In genomic region chr18:51857989-51858388, GRCh38 we compare ENCODE assay signal across 22 cellular contexts.
DNase-seq lines count a peak whose midpoint lies in the region; ATAC-seq, FAIRE-seq and TF ChIP-seq lines count a peak whose summit lies in the region.
"Had no signal": no experiment of that assay in that cellular context is flagged by ENCODE, and none has a peak within 500 bp of the region (broad histone marks: within the 10 kb centered on the region; RNA-seq: fewer than 3 reads in every experiment).

No MANE protein-coding gene starts in this region.

- dilution Hi-C loops in mammary epithelial cell (cut with HindIII; ENCODE audit: low sequenced_read_pairs): no loop called here

- H3K9me3 ChIP-seq in HepG2 (ENCODE audit: low read length) (peaks cover 73% of the 10 kb centered on the region), mammary epithelial cell (replicated peaks; ENCODE audit: insufficient read depth, low read length) (no peaks in the 10 kb centered on the region), gastroesophageal sphincter (no peaks in the 10 kb centered on the region)
- H3K9me3 ChIP-seq: BLaER1 treated with 17β-estradiol and CSF1 and Interleukin-3, amounts not matched to agents 10 nM and 100 nM; Caco-2; SK-N-SH had no signal

- no peaks in the 10 kb centered on the region for H4K20me1 ChIP-seq in HepG2 (ENCODE audit: insufficient read depth, low read length)
- H4K20me1 ChIP-seq in mammary epithelial cell (ENCODE audit: insufficient read depth, low read length): no peaks in the 10 kb centered on the region
- H4K20me1 ChIP-seq: BLaER1 treated with 17β-estradiol and CSF1 and Interleukin-3, amounts not matched to agents 10 nM and 100 nM had no signal

- ATAC-seq in HepG2 (no peak), gastroesophageal sphincter (no peak)
- ATAC-seq: HCT116 had no signal

- no peak overlapping the region for H3K4me2 ChIP-seq in HepG2 (ENCODE audit: low read depth, low read length)
- no peak overlapping the region for H3K4me2 ChIP-seq in mammary epithelial cell (ENCODE audit: insufficient read depth, low read depth, low read length)
- H3K4me2 ChIP-seq: SK-N-SH had no signal

- FAIRE-seq in HepG2 (lab: Jason Lieb, UNC): no peak
- FAIRE-seq: H1 had no signal

- H3K9ac ChIP-seq in HepG2 (ENCODE audit: insufficient read depth, low read depth, low read length) (no peak overlapping the region), mammary epithelial cell (ENCODE audit: insufficient read depth, low read length) (no peak overlapping the region)
- H3K9ac ChIP-seq: BLaER1 treated with 17β-estradiol and CSF1 and Interleukin-3, amounts not matched to agents 10 nM and 100 nM; SK-N-SH had no signal

- H3K27ac ChIP-seq in HepG2 (ENCODE audit: extremely low read length, insufficient read depth, low read length) (no peak overlapping the region), mammary epithelial cell (ENCODE audit: insufficient read depth, low read depth, low read length) (no peak overlapping the region), gastroesophageal sphincter (no peak overlapping the region)
- H3K27ac ChIP-seq: BLaER1 treated with 17β-estradiol and CSF1 and Interleukin-3, amounts not matched to agents 10 nM and 100 nM; RWPE1 had no signal

- WGBS in HepG2 (ENCODE audit: low lambda C conversion rate): 0% methylated on average over 5 of the region's 5 CpGs
- WGBS in mammary epithelial cell (ENCODE audit: low coverage, missing lambda C conversion rate): 28% methylated on average over 5 of the region's 5 CpGs
- WGBS in gastroesophageal sphincter (ENCODE audit: low coverage in 1 of 2), 2 donors: 26 to 43% methylated on average over 4 to 5 of the region's 5 CpGs

- H2AFZ ChIP-seq in HepG2 (ENCODE audit: low read length) (no peak overlapping the region), mammary epithelial cell (ENCODE audit: low read depth, low read length) (no peak overlapping the region)

- POLR2A ChIA-PET in HepG2 (lab: Yijun Ruan, JAX): no interaction called here

- H3K36me3 ChIP-seq in HepG2 (replicated peaks in 1 of 2; ENCODE audit: control insufficient read depth in 1 of 2, insufficient read depth in 2 of 2, low read length in 2 of 2): no peaks in the 10 kb centered on the region
- no peaks in the 10 kb centered on the region for H3K36me3 ChIP-seq in mammary epithelial cell (ENCODE audit: insufficient read depth, low read length)
- no peaks in the 10 kb centered on the region for H3K36me3 ChIP-seq in gastroesophageal sphincter
- H3K36me3 ChIP-seq: BLaER1 treated with 17β-estradiol and CSF1 and Interleukin-3, amounts not matched to agents 10 nM and 100 nM had no signal

- BruUV-seq in HepG2 (replicated peaks; lab: Mats Ljungman, UMichigan): no TSS peak
- no TSS peak for BruUV-seq in mammary epithelial cell (replicated peaks; lab: Mats Ljungman, UMichigan)

- H3K4me1 ChIP-seq in HepG2 (ENCODE audit: insufficient read depth, low read length) (no peaks in the 10 kb centered on the region), mammary epithelial cell (ENCODE audit: insufficient read depth, low read length) (no peaks in the 10 kb centered on the region), gastroesophageal sphincter (no peaks in the 10 kb centered on the region)
- H3K4me1 ChIP-seq: Caco-2 had no signal

- TF ChIP-seq EP300 in HepG2 (IDR thresholded peaks at IDR 0.05; ENCODE audit: low read depth in 2 of 2, low read length in 2 of 2): no peak
- no peak for TF ChIP-seq EP300 in HepG2 (CRISPR knock-in tag; IDR thresholded peaks at IDR 0.05; ENCODE audit: borderline replicate concordance)
- TF ChIP-seq EP300 in gastroesophageal sphincter (IDR thresholded peaks at IDR 0.05): no peak

- no peak for TF ChIP-seq RAD21 in HepG2 (CRISPR knock-in tag; IDR thresholded peaks at IDR 0.05)

- TF ChIP-seq CTCF in HepG2 (CRISPR knock-in tag; IDR thresholded peaks at IDR 0.05) (no peak), mammary epithelial cell (conservative IDR thresholded peaks at IDR 0.05 in 1 of 2, IDR thresholded peaks at IDR 0.05 in 1 of 2; ENCODE audit: extremely low read depth in 1 of 2, insufficient read depth in 1 of 2, low read depth in 1 of 2, low read length in 2 of 2) (no peak), gastroesophageal sphincter (IDR thresholded peaks at IDR 0.05) (no peak)

- CTCF ChIA-PET in HepG2 (lab: Yijun Ruan, JAX; ENCODE audit: low intra/inter-chr PET ratio, low total read pairs): no interaction called here
- CTCF ChIA-PET in mammary epithelial cell (lab: Charles Lee; ENCODE audit: low non-redundant PET): interaction anchor here (0.7 kb wide), 1 partner anchor 46 kb away, joined by 4 read pairs; no protein-coding TSS in a partner anchor

- no peak overlapping the region for H3K4me3 ChIP-seq in HepG2 (replicated peaks in 1 of 3; ENCODE audit: insufficient read depth in 1 of 3, low read depth in 2 of 3, low read length in 3 of 3)
- H3K4me3 ChIP-seq in mammary epithelial cell (replicated peaks in 1 of 3; ENCODE audit: insufficient read depth in 1 of 3, low read depth in 2 of 3, low read length in 3 of 3): no peak overlapping the region
- H3K4me3 ChIP-seq in gastroesophageal sphincter: no peak overlapping the region
- H3K4me3 ChIP-seq: BLaER1 treated with 17β-estradiol and CSF1 and Interleukin-3, amounts not matched to agents 10 nM and 100 nM had no signal

- no peaks in the 10 kb centered on the region for H3K79me2 ChIP-seq in HepG2 (ENCODE audit: insufficient read depth, low read length)
- no peaks in the 10 kb centered on the region for H3K79me2 ChIP-seq in mammary epithelial cell (ENCODE audit: insufficient read depth, low read length)

- TF ChIP-seq POLR2A in HepG2 (IDR thresholded peaks at IDR 0.05; ENCODE audit: insufficient read depth in 1 of 2, low read depth in 2 of 2, low read length in 2 of 2): no peak
- no peak for TF ChIP-seq POLR2A in gastroesophageal sphincter (IDR thresholded peaks at IDR 0.05)

- intact Hi-C loops in HepG2 (cut with micrococcal nuclease; ENCODE audit: unreplicated experiment): no loop called here
- intact Hi-C loops in mammary epithelial cell (cut with micrococcal nuclease): no loop called here

- no peaks in the 10 kb centered on the region for H3K27me3 ChIP-seq in HepG2 (ENCODE audit: control insufficient read depth in 1 of 2, insufficient read depth in 2 of 2, low read length in 2 of 2)
- no peaks in the 10 kb centered on the region for H3K27me3 ChIP-seq in mammary epithelial cell (ENCODE audit: insufficient read depth, low read length)
- no peaks in the 10 kb centered on the region for H3K27me3 ChIP-seq in gastroesophageal sphincter
- H3K27me3 ChIP-seq: BLaER1 treated with 17β-estradiol and CSF1 and Interleukin-3, amounts not matched to agents 10 nM and 100 nM had no signal

- DNase-seq in NCI-H1694 treated with DMSO at 0.1 percent for 48 hours (lab: John Stamatoyannopoulos, UW) (peak; percentile 12), NCI-H69 (lab: John Stamatoyannopoulos, UW) (peak; percentile 23), inferior parietal cortex (ENCODE audit: extremely low spot score) (peak; percentile 39), superior temporal gyrus (ENCODE audit: extremely low spot score) (peak; percentile 49), HepG2 (ENCODE audit: low spot score) (no peak), mammary epithelial cell (no peak)
- DNase-seq: Caco-2; CD4-positive, alpha-beta memory T cell; EL; NCI-H1105; NCI-H187 treated with DMSO at 0.1 percent for 48 hours; NCI-H2107; NCI-H226; NCI-H526 treated with DMSO at 0.1 percent for 48 hours; NK-92 treated with Interleukin-12 subunit alpha and Interleukin-12 subunit beta, amount 100 ng/mL, for 24 hours; SIG-M5; SK-N-SH had no signal

- in situ Hi-C loops in HepG2 (cut with HindIII; ENCODE audit: extremely low pct_ligation_motif_present, low pct_unique_long_range_greater_than_20kb) (no loop called here), mammary epithelial cell (cut with MboI; ENCODE audit: low sequenced_read_pairs in 2 of 2) (no loop called here)

TF ChIP-seq in HepG2, 621 proteins besides CTCF, POLR2A, EP300 and RAD21:
- TF ChIP-seq ZNF253 (CRISPR knock-in tag; IDR thresholded peaks at IDR 0.05; ENCODE audit: borderline replicate concordance): no peak

Comparison
In these comparisons a context has a peak if more than half of its experiments do, and no peak if none do; other contexts are left out.
1. DNase-seq: peak in NCI-H1694 treated with DMSO at 0.1 percent for 48 hours (single experiment), NCI-H69 (single experiment), inferior parietal cortex (single experiment) and superior temporal gyrus (single experiment); none in HepG2 (single experiment) and mammary epithelial cell (single experiment).